9 cellular contexts compared by ENCODE assay signal in genomic region chr16:714558-715447, GRCh38. TPM values are rescaled to one million over a fixed set of nuclear protein-coding genes. Genes with fewer than 3 reads are reported as not detected.
DNase-seq lines count a peak whose midpoint lies in the region; ATAC-seq and TF ChIP-seq lines count a peak whose summit lies in the region.
"Had no signal": no experiment of that assay in that cellular context is flagged by ENCODE, and none has a peak within 500 bp of the region (broad histone marks: within the 10 kb centered on the region; RNA-seq: fewer than 3 reads in every experiment).

TSS of gene METRN (plus strand) at chr16:715118. CDS start at chr16:715290, 172 bp downstream.

- no peak within 1 kb of the TSS for H3K27ac Mint-ChIP-seq in nephron progenitor cell

- peak within 1 kb of the TSS; percentile 80 for H3K4me3 Mint-ChIP-seq in nephron progenitor cell

- no peaks in the 10 kb centered on the region for H3K9me3 ChIP-seq in HUES6 (ENCODE audit: control insufficient read depth, insufficient read depth, low read depth, low read length)
- H3K9me3 ChIP-seq in SJCRH30 (replicated peaks): no peaks in the 10 kb centered on the region

- no peak for TF ChIP-seq CTCF in BJ (IDR thresholded peaks at IDR 0.05; ENCODE audit: insufficient read depth, low read depth, low read length)
- no peak for TF ChIP-seq CTCF in nephron progenitor cell (IDR thresholded peaks at IDR 0.05)

- H3K9me3 Mint-ChIP-seq in nephron progenitor cell: no peaks in the 10 kb centered on the region

- peaks cover 35% of the 10 kb centered on the region for H3K27me3 Mint-ChIP-seq in nephron progenitor cell (ENCODE audit: low read depth, poor library complexity)

- H3K36me3 ChIP-seq in BJ (ENCODE audit: control insufficient read depth, insufficient read depth, low read length): no peaks in the 10 kb centered on the region; the same call in 1 of the 2 replicates
- no peaks in the 10 kb centered on the region for H3K36me3 ChIP-seq in HUES6 (ENCODE audit: control insufficient read depth, insufficient read depth, low read length)
- no peaks in the 10 kb centered on the region for H3K36me3 ChIP-seq in SJCRH30

- POLR2A ChIA-PET in BJ (lab: Charles Lee): interaction anchor here (0.6 kb wide), 1 partner anchor 14 kb away, joined by 3 read pairs; no protein-coding TSS in a partner anchor

- H3K27ac ChIP-seq in HUES6 (ENCODE audit: low read depth, low read length) (no peak within 1 kb of the TSS), SJCRH30 (peak within 1 kb of the TSS; percentile 11; the same call in 1 of the 2 replicates)
- H3K27ac ChIP-seq: KMS-11 had no signal

- CTCF ChIA-PET in BJ (lab: Yijun Ruan, JAX): interaction anchor here (0.7 to 5.5 kb wide), 5 partner anchors 8 to 97 kb away, joined by 3 to 120 read pairs (median 5); partner anchors contain the start of genes CCDC78, CHTF18 and RPUSD1

- DNase-seq in BJ (ENCODE audit: low read depth) (no peak), SJCRH30 (peak; percentile 92), activated gamma-delta T cell (lab: John Stamatoyannopoulos, UW) (peak; percentile 81), fibroblast of the conjunctiva (ENCODE audit: low read depth) (peak; percentile 48), nephron progenitor cell (peak; percentile 99)
- DNase-seq in stimulated activated naive CD8-positive, alpha-beta T cell treated with anti-CD3 and anti-CD28 coated beads, Interleukin-15, Interleukin-2, amounts not matched to agents 100 U/mL and 50 U/mL, for 24 hours: peak; percentile 97

- peak; percentile 76 for ATAC-seq in GM19351 (IDR thresholded peaks at IDR 0.05; ENCODE audit: unreplicated experiment)
- peak; percentile 84 for ATAC-seq in stimulated activated naive CD8-positive, alpha-beta T cell treated with anti-CD3 and anti-CD28 coated beads, Interleukin-15, Interleukin-2, amounts not matched to agents 100 U/mL and 50 U/mL, for 24 hours

- H3K27me3 ChIP-seq in BJ (ENCODE audit: control insufficient read depth, insufficient read depth, low read length): no peaks in the 10 kb centered on the region
- H3K27me3 ChIP-seq in HUES6 (ENCODE audit: control insufficient read depth, insufficient read depth, low read length): peaks cover 35% of the 10 kb centered on the region
- no peaks in the 10 kb centered on the region for H3K27me3 ChIP-seq in SJCRH30

- H3K4me1 ChIP-seq in HUES6 (ENCODE audit: control insufficient read depth, insufficient read depth, low read length) (peaks cover 30% of the 10 kb centered on the region), SJCRH30 (peaks cover 48% of the 10 kb centered on the region)

- peaks cover 30% of the 10 kb centered on the region for H3K4me1 Mint-ChIP-seq in nephron progenitor cell

- H3K36me3 Mint-ChIP-seq in nephron progenitor cell (ENCODE audit: low read depth): no peaks in the 10 kb centered on the region

- peak within 1 kb of the TSS; percentile 41 for H3K9ac ChIP-seq in HUES6 (ENCODE audit: low read length)
- H3K9ac ChIP-seq: KMS-11 had no signal

- peak within 1 kb of the TSS; percentile 64 for H3K4me3 ChIP-seq in BJ (ENCODE audit: low read depth, low read length)
- peak within 1 kb of the TSS; percentile 68 for H3K4me3 ChIP-seq in HUES6 (ENCODE audit: low read depth, low read length)
- peak within 1 kb of the TSS; percentile 88 for H3K4me3 ChIP-seq in SJCRH30

RNA-seq across cellular contexts. Expression of gene METRN, which starts in this region (rescaled TPM):
- 33.7 and 40.3 TPM in 2 replicates for polyA plus RNA-seq in BJ (2011; rRNA removed)
- polyA minus RNA-seq in BJ (2011; rRNA and poly(A)+ RNA removed): 11.3 and 16.7 TPM in 2 replicates
- total RNA-seq in SJCRH30 (2014; rRNA removed; shearing (Covaris generic)): 61.7 and 77.6 TPM in 2 replicates
